In the genomic region with DNA sequence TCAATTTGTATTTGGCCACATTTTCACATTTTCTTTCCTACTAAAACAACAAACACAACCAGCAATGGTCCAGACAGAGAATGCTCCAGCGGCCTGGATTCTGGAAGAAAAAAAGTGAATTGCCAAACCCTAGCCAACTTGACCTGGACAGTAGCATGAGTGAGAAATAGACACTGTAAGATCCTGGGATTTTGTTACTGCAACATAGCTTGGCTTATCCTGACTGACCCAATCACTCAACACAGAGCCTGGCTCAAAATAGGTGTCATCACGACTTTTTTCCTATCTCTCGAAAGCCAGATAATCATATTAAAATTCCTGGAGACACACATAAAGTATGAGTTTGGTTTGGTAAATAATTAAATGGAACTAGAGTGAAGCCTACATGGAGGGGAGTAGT, we compare ENCODE assay signal across 11 cellular contexts.
"Had no signal": no experiment of that assay in that cellular context is flagged by ENCODE, and none has a peak within 500 bp of the region (broad histone marks: within the 10 kb centered on the region; RNA-seq: fewer than 3 reads in every experiment).

No MANE protein-coding gene starts in this region.

- H3K27ac ChIP-seq: HL-60, RWPE1 had no signal

- DNase-seq: NCI-H1048; NCI-H1105; NCI-H1436 treated with DMSO at 0.1 percent for 48 hours; NCI-H187 treated with DMSO at 0.1 percent for 48 hours; NCI-H2029 treated with DMSO at 0.1 percent for 48 hours; NCI-H2171 treated with DMSO at 0.1 percent for 48 hours; NK-92 treated with Interleukin-12 subunit alpha and Interleukin-12 subunit beta, amount 100 ng/mL, for 24 hours; PC-3; SK-N-SH had no signal

- H3K9me3 ChIP-seq: SK-N-SH had no signal
